In genomic region chr11:134069996-134070845, GRCh38 we compare ENCODE assay signal across 8 cellular contexts. TPM values are rescaled to one million over a fixed set of nuclear protein-coding genes. Genes with fewer than 3 reads are reported as not detected.
DNase-seq lines count a peak whose midpoint lies in the region; ATAC-seq and TF ChIP-seq lines count a peak whose summit lies in the region.

No MANE protein-coding gene starts in this region.

- CTCF ChIA-PET in activated CD4-positive, alpha-beta T cell treated with anti-CD3 and anti-CD28 coated beads, Interleukin-2, amount 10 ng/mL, durations not matched to agents 7 days and 5 days (lab: Charles Lee) = interaction anchor here (1.4 to 2.9 kb wide), 4 partner anchors 9 to 143 kb away, joined by 4 to 10 read pairs (median 6); no protein-coding TSS in a partner anchor

- peaks cover 56% of the 10 kb centered on the region for H3K27me3 Mint-ChIP-seq in activated CD4-positive, alpha-beta T cell treated with anti-CD3 and anti-CD28 coated beads, Interleukin-2, amount 10 ng/mL, durations not matched to agents 7 days and 5 days

- H3K9me3 Mint-ChIP-seq in activated CD4-positive, alpha-beta T cell treated with anti-CD3 and anti-CD28 coated beads, Interleukin-2, amount 10 ng/mL, durations not matched to agents 7 days and 5 days = no peaks in the 10 kb centered on the region

- H3K36me3 ChIP-seq in adrenal gland (replicated peaks in 1 of 2) (no peaks in the 10 kb centered on the region), thoracic aorta (no peaks in the 10 kb centered on the region)

- peak overlapping the region in 2 of 4 donors; percentile 95 to 96 for H3K4me3 ChIP-seq in adrenal gland
- H3K4me3 ChIP-seq in thoracic aorta = peak overlapping the region; percentile 88

- no peak for TF ChIP-seq POLR2A in adrenal gland (IDR thresholded peaks at IDR 0.05)

- POLR2A ChIA-PET in activated CD4-positive, alpha-beta T cell treated with anti-CD3 and anti-CD28 coated beads, Interleukin-2, amount 10 ng/mL, durations not matched to agents 7 days and 5 days (lab: Charles Lee) = no interaction called here

- TF ChIP-seq CTCF in adrenal gland (IDR thresholded peaks at IDR 0.05) (no peak), thoracic aorta (IDR thresholded peaks at IDR 0.05) (no peak)

- H3K4me1 ChIP-seq in adrenal gland (replicated peaks in 1 of 2) (peaks cover 0 to 17% of the 10 kb centered on the region in 2 donors), thoracic aorta (ENCODE audit: control insufficient read depth in 1 of 2, low read depth in 2 of 2) (peaks cover 7 to 43% of the 10 kb centered on the region in 2 donors)

- H3K27me3 ChIP-seq in adrenal gland = no peaks in the 10 kb centered on the region
- H3K27me3 ChIP-seq in thoracic aorta (replicated peaks; ENCODE audit: insufficient read depth) = no peaks in the 10 kb centered on the region

- no peak for DNase-seq in activated CD4-positive, alpha-beta T cell treated with anti-CD3 and anti-CD28 coated beads, Interleukin-2, amount 10 ng/mL, durations not matched to agents 7 days and 5 days
- DNase-seq in activated CD4-positive, alpha-beta T cell treated with anti-CD3 and anti-CD28 coated beads, Interleukin-2, amount 50 U/mL, for 48 hours = no peak
- DNase-seq in adrenal gland (no peak), medulla oblongata (ENCODE audit: extremely low spot score) (peak; percentile 89), thoracic aorta (ENCODE audit: low spot score) (no peak), GOT3 (lab: John Stamatoyannopoulos, UW) (no peak)
- DNase-seq in effector CD8-positive, alpha-beta T cell (lab: John Stamatoyannopoulos, UW) = no peak

- no peak for ATAC-seq in thoracic aorta (ENCODE audit: insufficient number of reproducible peaks, low FRiP score, low read depth)
- ATAC-seq in HG03139 (IDR thresholded peaks at IDR 0.05; ENCODE audit: unreplicated experiment) = no peak

- H3K36me3 Mint-ChIP-seq in activated CD4-positive, alpha-beta T cell treated with anti-CD3 and anti-CD28 coated beads, Interleukin-2, amount 10 ng/mL, durations not matched to agents 7 days and 5 days (ENCODE audit: low read depth) = no peaks in the 10 kb centered on the region

- peak overlapping the region in 4 of 5 donors; percentile 39 to 86 (median 68) for H3K27ac ChIP-seq in adrenal gland
- peak overlapping the region; percentile 76 to 92 for H3K27ac ChIP-seq in thoracic aorta

- H3K4me3 Mint-ChIP-seq in activated CD4-positive, alpha-beta T cell treated with anti-CD3 and anti-CD28 coated beads, Interleukin-2, amount 10 ng/mL, durations not matched to agents 7 days and 5 days = peak overlapping the region; percentile 43

- intact Hi-C loops in adrenal gland (cut with DNase I) = no loop called here

- 74 to 80% (median 78%) methylated on average over 9 of the region's 9 CpGs for WGBS in adrenal gland, 4 donors

- H3K9me3 ChIP-seq in adrenal gland (replicated peaks in 1 of 3) (no peaks in the 10 kb centered on the region), thoracic aorta (no peaks in the 10 kb centered on the region)

- H3K27ac Mint-ChIP-seq in activated CD4-positive, alpha-beta T cell treated with anti-CD3 and anti-CD28 coated beads, Interleukin-2, amount 10 ng/mL, durations not matched to agents 7 days and 5 days = no peak overlapping the region

- H3K4me1 Mint-ChIP-seq in activated CD4-positive, alpha-beta T cell treated with anti-CD3 and anti-CD28 coated beads, Interleukin-2, amount 10 ng/mL, durations not matched to agents 7 days and 5 days = peaks cover 13% of the 10 kb centered on the region

RNA-seq across cellular contexts. Expression of gene JAM3, which starts 1.3 kb away (rescaled TPM):
- total RNA-seq in activated CD4-positive, alpha-beta T cell treated with anti-CD3 and anti-CD28 coated beads, Interleukin-2, amount 10 ng/mL, durations not matched to agents 7 days and 5 days = 1 to 10 TPM; 4.8 to 5.0 TPM
- total RNA-seq in adrenal gland (10 to 100 TPM; 21.2 to 42.2 (median 39.2) TPM), thoracic aorta (100 to 1,000 TPM in 1 of 2 donors, 10 to 100 TPM in 1; 83.7 to 110 TPM)
- 10 to 100 TPM; 18.0 to 24.3 (median 23.3) TPM for polyA plus RNA-seq in adrenal gland
